Comparison of ENCODE assay signal across 3 cellular contexts in genomic region chr11:26127336-26127735, GRCh38.
"Had no signal": no experiment of that assay in that cellular context is flagged by ENCODE, and none has a peak within 500 bp of the region (broad histone marks: within the 10 kb centered on the region; RNA-seq: fewer than 3 reads in every experiment).

No MANE protein-coding gene starts in this region.

- ATAC-seq: GM12878 had no signal

- DNase-seq: GDM1, GF-D8 had no signal

- H3K4me3 ChIP-seq: GM12878 had no signal
